13 cellular contexts compared by ENCODE assay signal in genomic region chr2:80256396-80257167, GRCh38. TPM values are rescaled to one million over a fixed set of nuclear protein-coding genes. Genes with fewer than 3 reads are reported as not detected.
DNase-seq lines count a peak whose midpoint lies in the region; ATAC-seq, FAIRE-seq and TF ChIP-seq lines count a peak whose summit lies in the region.
"Had no signal": no experiment of that assay in that cellular context is flagged by ENCODE, and none has a peak within 500 bp of the region (broad histone marks: within the 10 kb centered on the region; RNA-seq: fewer than 3 reads in every experiment).

No MANE protein-coding gene starts in this region.

- CTCF ChIA-PET in MCF 10A (lab: Yijun Ruan, JAX): interaction anchor here (0.7 to 1.4 kb wide), 2 partner anchors 12 to 148 kb away, joined by 3 read pairs; no protein-coding TSS in a partner anchor
- CTCF ChIA-PET in activated CD4-positive, alpha-beta T cell treated with anti-CD3 and anti-CD28 coated beads for 36 hours (lab: Charles Lee): no interaction called here

- intact Hi-C loops in MCF 10A (cut with micrococcal nuclease): loop anchor here (2.0 kb wide), 1 partner anchor 242 kb away; no protein-coding TSS in a partner anchor
- intact Hi-C loops in breast epithelium (cut with DNase I; ENCODE audit: low total_unique reads): loop anchor here (1.0 kb wide), 1 partner anchor 9 kb away; no protein-coding TSS in a partner anchor
- intact Hi-C loops in activated CD4-positive, alpha-beta T cell treated with anti-CD3 and anti-CD28 coated beads for 36 hours (cut with DNase I, micrococcal nuclease): no loop called here

- H3K4me1 ChIP-seq in breast epithelium: no peaks in the 10 kb centered on the region
- H3K4me1 ChIP-seq: parathyroid adenoma had no signal

- no peak overlapping the region for H3K4me3 ChIP-seq in breast epithelium
- no peak overlapping the region for H3K4me3 ChIP-seq in fibroblast of villous mesenchyme (ENCODE audit: low read depth, low read length)

- DNase-seq in MCF 10A (ENCODE audit: unreplicated experiment) (peak; percentile 52), breast epithelium (ENCODE audit: low spot score in 2 of 2) (no peak), NOMO-1 treated with DMSO at 0.1 percent for 48 hours (lab: John Stamatoyannopoulos, UW; ENCODE audit: unreplicated experiment) (peak; percentile 73), fibroblast of villous mesenchyme (ENCODE audit: low read depth) (peak; percentile 13), urothelium cell line (ENCODE audit: low spot score) (peak; percentile 40)
- no peak for DNase-seq in stimulated activated naive CD4-positive, alpha-beta T cell (lab: John Stamatoyannopoulos, UW)
- DNase-seq in activated CD4-positive, alpha-beta T cell treated with anti-CD3 and anti-CD28 coated beads for 36 hours: no peak
- DNase-seq: activated T-cell treated with anti-CD3 and anti-CD28 coated beads, Interleukin-2, amount 50 U/mL, for 24 hours; DND-41; NCI-H510A; stimulated activated naive CD4-positive, alpha-beta T cell treated with Interleukin-2 at 50 U/mL for 16 hours had no signal

- no peak overlapping the region for H3K27ac Mint-ChIP-seq in MCF 10A (ENCODE audit: low read depth, unreplicated experiment)
- no peak overlapping the region for H3K27ac Mint-ChIP-seq in activated CD4-positive, alpha-beta T cell treated with anti-CD3 and anti-CD28 coated beads for 36 hours
- H3K27ac Mint-ChIP-seq: activated T-cell treated with anti-CD3 and anti-CD28 coated beads, Interleukin-2, amount 50 U/mL, for 24 hours had no signal

- H3K36me3 Mint-ChIP-seq in MCF 10A (ENCODE audit: insufficient read depth, unreplicated experiment): no peaks in the 10 kb centered on the region
- H3K36me3 Mint-ChIP-seq in activated CD4-positive, alpha-beta T cell treated with anti-CD3 and anti-CD28 coated beads for 36 hours (ENCODE audit: low read depth): no peaks in the 10 kb centered on the region

- no peaks in the 10 kb centered on the region for H3K27me3 ChIP-seq in breast epithelium

- no peak overlapping the region for H3K27ac ChIP-seq in breast epithelium
- H3K27ac ChIP-seq: parathyroid adenoma had no signal

- no peaks in the 10 kb centered on the region for H3K27me3 Mint-ChIP-seq in MCF 10A (ENCODE audit: insufficient read depth, unreplicated experiment)
- no peaks in the 10 kb centered on the region for H3K27me3 Mint-ChIP-seq in activated CD4-positive, alpha-beta T cell treated with anti-CD3 and anti-CD28 coated beads for 36 hours
- H3K27me3 Mint-ChIP-seq: activated T-cell treated with anti-CD3 and anti-CD28 coated beads, Interleukin-2, amount 50 U/mL, for 24 hours had no signal

- no peaks in the 10 kb centered on the region for H3K36me3 ChIP-seq in breast epithelium

- no peaks in the 10 kb centered on the region for H3K9me3 ChIP-seq in breast epithelium

- H3K4me1 Mint-ChIP-seq in MCF 10A (ENCODE audit: insufficient read depth, unreplicated experiment): peaks cover 6% of the 10 kb centered on the region
- no peaks in the 10 kb centered on the region for H3K4me1 Mint-ChIP-seq in activated CD4-positive, alpha-beta T cell treated with anti-CD3 and anti-CD28 coated beads for 36 hours

- no peaks in the 10 kb centered on the region for H3K9me3 Mint-ChIP-seq in MCF 10A (ENCODE audit: unreplicated experiment)
- no peaks in the 10 kb centered on the region for H3K9me3 Mint-ChIP-seq in activated CD4-positive, alpha-beta T cell treated with anti-CD3 and anti-CD28 coated beads for 36 hours (ENCODE audit: low read depth)

- no TSS peak for BruUV-seq in MCF 10A (replicated peaks; lab: Mats Ljungman, UMichigan)

- POLR2A ChIA-PET in MCF 10A (lab: Yijun Ruan, JAX): interaction anchor here (0.6 kb wide), 1 partner anchor 360 kb away, joined by 3 read pairs; no protein-coding TSS in a partner anchor
- POLR2A ChIA-PET in activated CD4-positive, alpha-beta T cell treated with anti-CD3 and anti-CD28 coated beads for 36 hours (lab: Charles Lee): no interaction called here

- no peak for FAIRE-seq in urothelium cell line (lab: Jason Lieb, UNC)

- no peak overlapping the region for H3K4me3 Mint-ChIP-seq in MCF 10A (ENCODE audit: unreplicated experiment)
- H3K4me3 Mint-ChIP-seq in activated CD4-positive, alpha-beta T cell treated with anti-CD3 and anti-CD28 coated beads for 36 hours: no peak overlapping the region
- H3K4me3 Mint-ChIP-seq: activated T-cell treated with anti-CD3 and anti-CD28 coated beads, Interleukin-2, amount 50 U/mL, for 24 hours had no signal

- TF ChIP-seq POLR2A in breast epithelium (IDR thresholded peaks at IDR 0.05): no peak

- no peak for ATAC-seq in HG03139 (IDR thresholded peaks at IDR 0.05; ENCODE audit: unreplicated experiment)
- no peak for ATAC-seq in activated CD4-positive, alpha-beta T cell treated with anti-CD3 and anti-CD28 coated beads for 36 hours

- TF ChIP-seq CTCF in MCF 10A (IDR thresholded peaks at IDR 0.05; ENCODE audit: unreplicated experiment) (peak; percentile 30), breast epithelium (IDR thresholded peaks at IDR 0.05) (no peak), fibroblast of villous mesenchyme (IDR thresholded peaks at IDR 0.05; ENCODE audit: insufficient read depth, low read depth, low read length) (peak; percentile 26)

RNA-seq across cellular contexts. Expression of gene LRRTM1, which starts 48.0 kb away (rescaled TPM):
- total RNA-seq in MCF 10A (2022) (not detected in 2 replicates), breast epithelium (under 1 TPM in 1 of 3 donors, not detected in 2; 0.15 TPM), fibroblast of villous mesenchyme (not detected in 2 replicates)
- total RNA-seq in activated CD4-positive, alpha-beta T cell treated with anti-CD3 and anti-CD28 coated beads for 36 hours: not detected

Comparison
In these comparisons a context has a peak if more than half of its experiments do, and no peak if none do; other contexts are left out.
1. DNase-seq: peak in MCF 10A (single experiment), NOMO-1 treated with DMSO at 0.1 percent for 48 hours (single experiment), fibroblast of villous mesenchyme (single experiment) and urothelium cell line (single experiment); none in breast epithelium (0 of 2), stimulated activated naive CD4-positive, alpha-beta T cell (0 of 6) and activated CD4-positive, alpha-beta T cell treated with anti-CD3 and anti-CD28 coated beads for 36 hours (single experiment).
2. CTCF ChIP-seq: peak in MCF 10A (single experiment) and fibroblast of villous mesenchyme (single experiment); none in breast epithelium (0 of 3).
3. intact Hi-C loops: an anchor here in MCF 10A (2.0 kb wide) and breast epithelium (1.0 kb wide); none called in activated CD4-positive, alpha-beta T cell treated with anti-CD3 and anti-CD28 coated beads for 36 hours.